In the genomic region with DNA sequence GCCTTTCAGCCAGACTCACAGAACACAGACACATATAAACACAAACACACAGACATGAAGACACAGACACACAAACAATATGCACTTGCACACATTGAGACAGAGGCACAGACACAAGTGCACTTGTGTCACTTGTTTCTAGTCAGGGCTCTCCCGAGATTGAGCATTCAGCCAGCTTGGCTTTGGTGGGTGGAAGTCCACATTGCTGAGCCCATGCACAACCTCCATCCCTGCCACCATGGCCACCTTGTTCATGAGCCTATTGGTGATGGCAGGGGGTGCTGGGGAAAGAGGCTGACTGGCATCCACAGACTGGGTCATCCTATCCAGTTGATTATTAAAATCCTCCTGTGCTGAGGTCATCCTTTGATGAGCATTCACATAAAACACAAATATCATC, we compare ENCODE assay signal across 25 cellular contexts. TPM values are rescaled to one million over a fixed set of nuclear protein-coding genes. Genes with fewer than 3 reads are reported as not detected.
A peak's percentile ranks its signal among the peaks of the same experiment; 100 is the strongest.
DNase-seq lines count a peak whose midpoint lies in the region; ATAC-seq, FAIRE-seq and TF ChIP-seq lines count a peak whose summit lies in the region.
"Had no signal": no experiment of that assay in that cellular context is flagged by ENCODE, and none has a peak within 500 bp of the region (broad histone marks: within the 10 kb centered on the region; RNA-seq: fewer than 3 reads in every experiment).

No MANE protein-coding gene starts in this region.

- FAIRE-seq in bronchial epithelial cell (lab: Jason Lieb, UNC): peak; percentile 47
- FAIRE-seq: A204.1, GM12878, GM19239, HTR-8/SVneo had no signal

- no peak for TF ChIP-seq CTCF in bronchial epithelial cell (IDR thresholded peaks at IDR 0.05; ENCODE audit: insufficient read depth, low read length, severe bottlenecking)
- no peak for TF ChIP-seq CTCF in vagina (IDR thresholded peaks at IDR 0.05)

- H3K4me1 ChIP-seq in vagina: no peaks in the 10 kb centered on the region
- H3K4me1 ChIP-seq: BE2C, HAP-1 had no signal

- DNase-seq in bronchial epithelial cell (ENCODE audit: low read depth) (no peak), ecto neural progenitor cell (ENCODE audit: low spot score) (peak; percentile 11), posterior vena cava (ENCODE audit: low spot score) (peak; percentile 55), vagina (ENCODE audit: extremely low spot score in 2 of 2) (peak; percentile 47 to 91), middle frontal gyrus (ENCODE audit: extremely low spot score, low spot score) (no peak)
- DNase-seq: ACHN; BE2C; C1 segment of cervical spinal cord; CD4-positive, CD25-positive, alpha-beta regulatory T cell; CD8-positive, alpha-beta memory T cell; COR-L47; DMS 273 treated with DMSO at 0.1 percent for 48 hours; DMS53; DND-41; EL; GM23248; IMR-90 had no signal

- H3K27me3 ChIP-seq in bronchial epithelial cell (ENCODE audit: control insufficient read depth, insufficient read depth, low read length): no peaks in the 10 kb centered on the region
- no peaks in the 10 kb centered on the region for H3K27me3 ChIP-seq in vagina
- H3K27me3 ChIP-seq: BE2C had no signal

- ATAC-seq in HG03565 (IDR thresholded peaks at IDR 0.05; ENCODE audit: unreplicated experiment) (no peak), GM18867 (IDR thresholded peaks at IDR 0.05; ENCODE audit: unreplicated experiment) (no peak)
- ATAC-seq: GM12878 had no signal

- H3K4me3 ChIP-seq in bronchial epithelial cell (ENCODE audit: low read depth, low read length) (no peak overlapping the region), vagina (no peak overlapping the region)
- H3K4me3 ChIP-seq: GM12878, GM23248, HAP-1 had no signal

- intact Hi-C loops in posterior vena cava (cut with DNase I): loop anchor here in 1 of 2 donors (1.0 kb wide), 1 partner anchor 19 kb away; no protein-coding TSS in a partner anchor
- intact Hi-C loops in vagina (cut with DNase I): no loop called here

- H3K36me3 ChIP-seq in bronchial epithelial cell (ENCODE audit: control insufficient read depth, insufficient read depth, low read length): no peaks in the 10 kb centered on the region
- no peaks in the 10 kb centered on the region for H3K36me3 ChIP-seq in vagina
- H3K36me3 ChIP-seq: BE2C, HAP-1 had no signal

- H3K27ac ChIP-seq in vagina: no peak overlapping the region
- H3K27ac ChIP-seq: GM23248 had no signal

- no peak for TF ChIP-seq POLR2A in vagina (IDR thresholded peaks at IDR 0.05)

- H3K9me3 ChIP-seq in vagina: no peaks in the 10 kb centered on the region
- H3K9me3 ChIP-seq: BE2C, HAP-1 had no signal

RNA-seq across cellular contexts. Expression of a gene that starts 11.5 kb away (rescaled TPM):
- total RNA-seq in bronchial epithelial cell (not detected in 2 replicates), posterior vena cava (1 to 10 TPM; 2.5 to 3.4 TPM), vagina (3.7 TPM)
- total RNA-seq: G401, GM12878, GM23248, IMR-90 had no signal

RNA-seq across cellular contexts. Expression of a gene that starts 55.0 kb away (rescaled TPM):
- total RNA-seq in bronchial epithelial cell: 207 and 221 TPM in 2 replicates
- total RNA-seq in posterior vena cava: 10 to 100 TPM; 32.7 to 45.6 TPM
- 29.7 TPM for total RNA-seq in vagina

Comparison
In these comparisons a context has a peak if more than half of its experiments do, and no peak if none do; other contexts are left out.
1. DNase-seq: peak in ecto neural progenitor cell (single experiment), posterior vena cava (single experiment) and vagina (2 of 2); none in bronchial epithelial cell (single experiment) and middle frontal gyrus (single experiment).